In the genomic region with DNA sequence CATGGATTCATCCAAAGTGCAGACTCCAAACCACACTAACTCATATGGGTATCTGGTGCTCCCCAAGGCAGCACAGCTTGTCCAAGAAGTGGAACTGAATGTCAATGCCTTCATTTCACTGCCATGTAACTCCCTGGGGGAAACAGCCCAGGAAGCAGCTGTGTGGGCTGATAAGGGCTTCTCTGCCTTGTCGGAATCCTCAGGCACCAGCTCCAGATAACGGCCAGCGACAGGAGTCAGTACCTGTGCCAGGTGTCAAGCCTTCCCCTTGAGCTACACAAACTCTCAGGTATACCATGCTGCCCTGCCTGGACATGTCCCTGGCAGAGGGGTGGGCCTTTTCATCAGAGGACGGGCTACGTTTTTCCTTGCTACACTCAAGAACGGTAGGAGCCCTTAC, we compare ENCODE assay signal across 1 cellular context.
TF ChIP-seq lines count a peak whose summit lies in the region.

No MANE protein-coding gene starts in this region.

TF ChIP-seq in K562, 482 proteins besides CTCF, POLR2A, EP300 and RAD21 (continued from another document):
- TF ChIP-seq CBFA2T2 (conservative IDR thresholded peaks at IDR 0.05) (peak; percentile 44; the same call in 1 of the 2 replicates), DPF2 (IDR thresholded peaks at IDR 0.05) (0 out of 2 replicates have a peak, but pooled peaks have one; percentile 14), HIVEP1 (CRISPR knock-in tag; IDR thresholded peaks at IDR 0.05) (no peak), CBFA2T3 (IDR thresholded peaks at IDR 0.05) (peak; percentile 67), ZNF165 (CRISPR knock-in tag; IDR thresholded peaks at IDR 0.05; ENCODE audit: borderline replicate concordance) (no peak), TEAD4 (IDR thresholded peaks at IDR 0.05; ENCODE audit: low read length) (peak; percentile 64), TEAD4 (CRISPR knock-in tag; IDR thresholded peaks at IDR 0.05; ENCODE audit: borderline replicate concordance) (no peak), DACH1 (IDR thresholded peaks at IDR 0.05; ENCODE audit: partially characterized antibody) (no peak), PRPF4 (IDR thresholded peaks at IDR 0.05; ENCODE audit: insufficient read depth, low read depth, low read length, poor library complexity, severe bottlenecking) (no peak), TAL1 (IDR thresholded peaks at IDR 0.05) (peak; percentile 74), PHF21A (IDR thresholded peaks at IDR 0.05; ENCODE audit: borderline replicate concordance, low read depth) (no peak), ZNF12 (CRISPR knock-in tag; IDR thresholded peaks at IDR 0.05) (no peak)
